In genomic region chr19:40549007-40549708, GRCh38 we compare ENCODE assay signal across 7 cellular contexts. TPM values are rescaled to one million over a fixed set of nuclear protein-coding genes. Genes with fewer than 3 reads are reported as not detected.
DNase-seq lines count a peak whose midpoint lies in the region; ATAC-seq, FAIRE-seq and TF ChIP-seq lines count a peak whose summit lies in the region.

No MANE protein-coding gene starts in this region.

- no peak for ATAC-seq in HG03565 (IDR thresholded peaks at IDR 0.05; ENCODE audit: unreplicated experiment)

- no peak overlapping the region for H3K4me2 ChIP-seq in parathyroid adenoma (ENCODE audit: low read length)

- no peak for TF ChIP-seq POLR2A in esophagus squamous epithelium (IDR thresholded peaks at IDR 0.05)
- no peak for TF ChIP-seq POLR2A in suprapubic skin (IDR thresholded peaks at IDR 0.05)

- H3K4me3 ChIP-seq in esophagus squamous epithelium (no peak overlapping the region), parathyroid adenoma (ENCODE audit: low read depth, low read length) (no peak overlapping the region), suprapubic skin (no peak overlapping the region)

- H3K79me2 ChIP-seq in parathyroid adenoma = peaks cover 5% of the 10 kb centered on the region

- no peak overlapping the region for H2AFZ ChIP-seq in parathyroid adenoma

- intact Hi-C loops in esophagus squamous epithelium (cut with DNase I) = no loop called here

- peaks cover 0 to 56% (median 0%) of the 10 kb centered on the region in 4 donors for H3K27me3 ChIP-seq in esophagus squamous epithelium
- H3K27me3 ChIP-seq in parathyroid adenoma (ENCODE audit: control insufficient read depth, insufficient read depth, low read length) = no peaks in the 10 kb centered on the region
- H3K27me3 ChIP-seq in suprapubic skin = peaks cover 34% of the 10 kb centered on the region

- no peak overlapping the region for H3K27ac ChIP-seq in esophagus squamous epithelium
- H3K27ac ChIP-seq in parathyroid adenoma = no peak overlapping the region
- no peak overlapping the region for H3K27ac ChIP-seq in suprapubic skin

- no peak for FAIRE-seq in GM19239 (lab: Jason Lieb, UNC)

- H3K9me3 ChIP-seq in esophagus squamous epithelium (no peaks in the 10 kb centered on the region), parathyroid adenoma (ENCODE audit: control insufficient read depth, low read length) (no peaks in the 10 kb centered on the region), suprapubic skin (no peaks in the 10 kb centered on the region)

- H3K36me3 ChIP-seq in esophagus squamous epithelium = no peaks in the 10 kb centered on the region
- H3K36me3 ChIP-seq in parathyroid adenoma (ENCODE audit: control insufficient read depth, insufficient read depth, low read length) = no peaks in the 10 kb centered on the region
- H3K36me3 ChIP-seq in suprapubic skin = no peaks in the 10 kb centered on the region

- no peak for TF ChIP-seq EP300 in suprapubic skin (IDR thresholded peaks at IDR 0.05)

- WGBS in esophagus squamous epithelium, 2 donors = 10 to 14% methylated on average over 14 to 18 of the region's 43 CpGs
- 10% methylated on average over 22 of the region's 43 CpGs for WGBS in suprapubic skin

- H3K4me1 ChIP-seq in esophagus squamous epithelium = peaks cover 3 to 11% (median 6%) of the 10 kb centered on the region in 3 donors
- no peaks in the 10 kb centered on the region for H3K4me1 ChIP-seq in parathyroid adenoma
- peaks cover 7% of the 10 kb centered on the region for H3K4me1 ChIP-seq in suprapubic skin

- DNase-seq in GM19239 (ENCODE audit: insufficient read length, low spot score) (peak; percentile 74), NCI-H82 treated with DMSO at 0.1 percent for 48 hours (lab: John Stamatoyannopoulos, UW; ENCODE audit: unreplicated experiment) (peak; percentile 72), activated T-cell treated with anti-CD3 and anti-CD28 coated beads for 1 hour (ENCODE audit: low read depth) (peak; percentile 64), esophagus squamous epithelium (lab: John Stamatoyannopoulos, UW) (no peak), suprapubic skin (ENCODE audit: low spot score in 2 of 2) (no peak)

- TF ChIP-seq CTCF in esophagus squamous epithelium (IDR thresholded peaks at IDR 0.05) = peak in 5 of 6 experiments; percentile 12 to 50 (median 29)
- peak; percentile 26 for TF ChIP-seq CTCF in parathyroid adenoma (IDR thresholded peaks at IDR 0.05)
- TF ChIP-seq CTCF in suprapubic skin (IDR thresholded peaks at IDR 0.05) = peak in 1 of 2 donors; percentile 53

- no peak overlapping the region for H3K9ac ChIP-seq in parathyroid adenoma

RNA-seq across cellular contexts. Expression of gene SHKBP1, which starts 27.5 kb away (rescaled TPM):
- total RNA-seq in esophagus squamous epithelium (10 to 100 TPM; 42.3 to 77.9 (median 49.8) TPM), suprapubic skin (10 to 100 TPM; 42.2 to 58.3 (median 51.1) TPM)

RNA-seq across cellular contexts. Expression of gene LTBP4, which starts 52.0 kb away (rescaled TPM):
- 100 to 1,000 TPM in 1 of 4 donors, 10 to 100 TPM in 3; 43.5 to 249 (median 65.5) TPM for total RNA-seq in esophagus squamous epithelium
- 100 to 1,000 TPM; 108 to 236 (median 121) TPM for total RNA-seq in suprapubic skin

Comparison
In these comparisons a context has a peak if more than half of its experiments do, and no peak if none do; other contexts are left out.
1. DNase-seq: peak in GM19239 (single experiment), NCI-H82 treated with DMSO at 0.1 percent for 48 hours (single experiment) and activated T-cell treated with anti-CD3 and anti-CD28 coated beads for 1 hour (single experiment); none in esophagus squamous epithelium (single experiment) and suprapubic skin (0 of 2).